In genomic region chr3:71450985-71451560, GRCh38 we compare ENCODE assay signal across 14 cellular contexts.
DNase-seq lines count a peak whose midpoint lies in the region; ATAC-seq and TF ChIP-seq lines count a peak whose summit lies in the region.
"Had no signal": no experiment of that assay in that cellular context is flagged by ENCODE, and none has a peak within 500 bp of the region (broad histone marks: within the 10 kb centered on the region; RNA-seq: fewer than 3 reads in every experiment).

No MANE protein-coding gene starts in this region.

- DNase-seq in AG10803 (ENCODE audit: low read depth) (peak; percentile 13), left colon (no peak), NCI-H510A (lab: John Stamatoyannopoulos, UW) (no peak), HUDEP-2 (lab: John Stamatoyannopoulos, UW; ENCODE audit: unreplicated experiment in 76 of 76) (no peak), SKM-1 (lab: John Stamatoyannopoulos, UW; ENCODE audit: unreplicated experiment) (no peak)
- DNase-seq in CD8-positive, alpha-beta T cell = no peak
- no peak for DNase-seq in T-helper 2 cell treated with Interferon-gamma antibody and Interleukin-4, amounts not matched to agents 5 μg/mL and 100 μg/mL, for 36 hours (ENCODE audit: low spot score)
- DNase-seq in stimulated activated CD4-positive, alpha-beta T cell treated with anti-CD3 and anti-CD28 coated beads, Interleukin-4, amount 100 ng/mL, for 24 hours = no peak
- DNase-seq: activated CD8-positive, alpha-beta memory T cell treated with anti-CD3 and anti-CD28 coated beads, Interleukin-2, amount 50 U/mL, for 48 hours; GDM1; right lobe of liver; substantia nigra; T1000 had no signal

- no peaks in the 10 kb centered on the region for H3K9me3 ChIP-seq in CD8-positive, alpha-beta T cell (ENCODE audit: low read length)
- H3K9me3 ChIP-seq: gastroesophageal sphincter, right lobe of liver had no signal

- H3K4me1 ChIP-seq in CD8-positive, alpha-beta T cell (ENCODE audit: insufficient read depth, low read length) = peaks cover 100% of the 10 kb centered on the region

- no peak for TF ChIP-seq CTCF in AG10803 (conservative IDR thresholded peaks at IDR 0.05; ENCODE audit: low read length)
- no peak for TF ChIP-seq CTCF in CD8-positive, alpha-beta T cell (IDR thresholded peaks at IDR 0.05)

- H3K4me3 ChIP-seq in AG10803 (ENCODE audit: low read length) = no peak overlapping the region
- peak overlapping the region; percentile 7 for H3K4me3 ChIP-seq in CD8-positive, alpha-beta T cell (ENCODE audit: low read depth, low read length)
- H3K4me3 ChIP-seq: gastroesophageal sphincter, right lobe of liver had no signal

- intact Hi-C loops in CD8-positive, alpha-beta T cell (cut with DNase I, micrococcal nuclease) = loop anchor here in 1 of 2 experiments (10.0 kb wide), 1 partner anchor 274 kb away; the partner anchor contains the start of gene EIF4E3
- intact Hi-C loops in left colon (cut with DNase I, micrococcal nuclease) = no loop called here

- no peaks in the 10 kb centered on the region for H3K27me3 ChIP-seq in CD8-positive, alpha-beta T cell (ENCODE audit: insufficient read depth, low read length)
- H3K27me3 ChIP-seq: gastroesophageal sphincter, right lobe of liver had no signal

- peak overlapping the region; percentile 57 for H3K27ac ChIP-seq in CD8-positive, alpha-beta T cell (ENCODE audit: low read depth, low read length)
- H3K27ac ChIP-seq: gastroesophageal sphincter, right lobe of liver had no signal

- H3K4me3 Mint-ChIP-seq in CD8-positive, alpha-beta T cell = peak overlapping the region; percentile 57
- peak overlapping the region; percentile 55 for H3K4me3 Mint-ChIP-seq in T-helper 2 cell treated with Interferon-gamma antibody and Interleukin-4, amounts not matched to agents 5 μg/mL and 100 μg/mL, for 36 hours

- peak; percentile 32 for ATAC-seq in CD8-positive, alpha-beta T cell
- peak; percentile 77 for ATAC-seq in left colon
- ATAC-seq: gastroesophageal sphincter had no signal

- no peaks in the 10 kb centered on the region for H3K27me3 Mint-ChIP-seq in CD8-positive, alpha-beta T cell (ENCODE audit: low read depth)
- no peaks in the 10 kb centered on the region for H3K27me3 Mint-ChIP-seq in T-helper 2 cell treated with Interferon-gamma antibody and Interleukin-4, amounts not matched to agents 5 μg/mL and 100 μg/mL, for 36 hours (ENCODE audit: low read depth)

- POLR2A ChIA-PET in CD8-positive, alpha-beta T cell (lab: Charles Lee) = interaction anchor here (1.1 to 8.4 kb wide), 3 partner anchors 9 to 78 kb away, joined by 4 to 79 read pairs (median 65); no protein-coding TSS in a partner anchor

- no peaks in the 10 kb centered on the region for H3K36me3 ChIP-seq in CD8-positive, alpha-beta T cell (ENCODE audit: insufficient read depth, low read length)
- H3K36me3 ChIP-seq: gastroesophageal sphincter, right lobe of liver had no signal

- peaks cover 14% of the 10 kb centered on the region for H3K36me3 Mint-ChIP-seq in CD8-positive, alpha-beta T cell
- H3K36me3 Mint-ChIP-seq in T-helper 2 cell treated with Interferon-gamma antibody and Interleukin-4, amounts not matched to agents 5 μg/mL and 100 μg/mL, for 36 hours (ENCODE audit: low read depth) = peaks cover 9% of the 10 kb centered on the region

- peaks cover 98% of the 10 kb centered on the region for H3K4me1 Mint-ChIP-seq in CD8-positive, alpha-beta T cell (ENCODE audit: low read depth)
- peaks cover 86% of the 10 kb centered on the region for H3K4me1 Mint-ChIP-seq in T-helper 2 cell treated with Interferon-gamma antibody and Interleukin-4, amounts not matched to agents 5 μg/mL and 100 μg/mL, for 36 hours (ENCODE audit: low read depth)

- CTCF ChIA-PET in CD8-positive, alpha-beta T cell (lab: Charles Lee) = interaction anchor here (1.2 to 1.5 kb wide), 2 partner anchors 40 to 137 kb away, joined by 4 to 5 read pairs; no protein-coding TSS in a partner anchor

- no peaks in the 10 kb centered on the region for H3K9me3 Mint-ChIP-seq in CD8-positive, alpha-beta T cell
- no peaks in the 10 kb centered on the region for H3K9me3 Mint-ChIP-seq in T-helper 2 cell treated with Interferon-gamma antibody and Interleukin-4, amounts not matched to agents 5 μg/mL and 100 μg/mL, for 36 hours

- peak overlapping the region; percentile 99 for H3K27ac Mint-ChIP-seq in CD8-positive, alpha-beta T cell
- H3K27ac Mint-ChIP-seq in T-helper 2 cell treated with Interferon-gamma antibody and Interleukin-4, amounts not matched to agents 5 μg/mL and 100 μg/mL, for 36 hours = peak overlapping the region; percentile 89
